ENCODE assay signal across 8 cellular contexts in the genomic region with DNA sequence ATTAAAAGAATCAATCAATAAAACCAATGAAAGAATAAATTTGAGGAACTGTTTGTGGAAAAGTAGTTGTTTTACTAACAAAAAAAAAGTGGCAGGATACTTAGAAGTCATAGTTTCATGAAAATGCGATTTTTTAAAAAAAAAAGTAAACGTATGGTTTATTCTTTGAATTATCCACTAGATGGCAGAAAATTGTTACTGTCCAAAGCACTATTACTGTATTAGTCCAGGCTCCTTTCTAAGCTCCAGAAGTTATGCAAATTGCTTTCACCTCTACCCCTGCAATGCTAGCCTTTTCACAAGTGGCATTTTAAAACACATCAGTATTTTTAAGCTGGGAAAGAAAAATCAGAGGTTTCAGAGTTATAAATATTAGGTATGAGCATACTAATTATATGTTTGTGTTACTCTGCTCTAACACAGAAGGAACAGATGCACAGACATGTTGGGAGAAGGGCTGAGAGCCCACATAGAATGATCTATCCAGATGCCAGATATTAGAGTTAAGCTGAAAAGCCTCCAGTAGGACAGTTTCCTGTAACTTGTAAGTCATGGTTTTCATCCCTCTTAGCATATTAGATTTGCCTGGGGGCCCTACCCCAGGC.
DNase-seq lines count a peak whose midpoint lies in the region; ATAC-seq and TF ChIP-seq lines count a peak whose summit lies in the region.

No MANE protein-coding gene starts in this region.

- H3K23ac ChIP-seq in mesendoderm (ENCODE audit: low read length), result no peak overlapping the region

- no peak overlapping the region for H4K5ac ChIP-seq in mesendoderm (ENCODE audit: low read length)

- no peak overlapping the region for H2AK5ac ChIP-seq in mesendoderm (ENCODE audit: low read length)

- peak; percentile 93 for ATAC-seq in HG03442 (IDR thresholded peaks at IDR 0.05; ENCODE audit: unreplicated experiment)

- H3K18ac ChIP-seq in mesendoderm (ENCODE audit: low read length), result no peak overlapping the region

- H3K4me1 ChIP-seq in mesendoderm (ENCODE audit: control insufficient read depth, low read depth, low read length), result no peaks in the 10 kb centered on the region

- H3K27ac ChIP-seq in mesendoderm (ENCODE audit: low read depth, low read length), result no peak overlapping the region

- no peak overlapping the region for H4K8ac ChIP-seq in mesendoderm (ENCODE audit: low read depth, low read length)

- no CpG with 5 or more reads among the region's 2 CpGs for WGBS in mesendoderm (ENCODE audit: extremely low coverage, insufficient coverage, low lambda C conversion rate)
- WGBS in lower leg skin, 2 donors, result 5 to 7% methylated on average over 2 of the region's 2 CpGs

- no peak overlapping the region for H3K56ac ChIP-seq in mesendoderm (ENCODE audit: low read length)

- DNase-seq in ELR (ENCODE audit: low read depth) (peak; percentile 46), GM20000 (ENCODE audit: low spot score) (peak; percentile 36), NCI-H526 treated with DMSO at 0.1 percent for 48 hours (lab: John Stamatoyannopoulos, UW) (peak; percentile 73), cardiac fibroblast (ENCODE audit: low read depth in 2 of 2) (peak; percentile 62 to 66), mesendoderm (peak; percentile 36), lower leg skin (ENCODE audit: low spot score in 2 of 2) (no peak), cerebellar nuclear complex (lab: John Stamatoyannopoulos, UW) (no peak)

- no peak overlapping the region for H3K4me3 ChIP-seq in cardiac fibroblast (replicated peaks in 1 of 2; ENCODE audit: low read depth in 2 of 2, low read length in 2 of 2)
- no peak overlapping the region for H3K4me3 ChIP-seq in mesendoderm (ENCODE audit: low read length)
- no peak overlapping the region for H3K4me3 ChIP-seq in lower leg skin (ENCODE audit: low read depth, poor library complexity, severe bottlenecking)

- H3K79me1 ChIP-seq in mesendoderm (ENCODE audit: low read length), result no peaks in the 10 kb centered on the region

- H3K9ac ChIP-seq in mesendoderm (ENCODE audit: low read length), result no peak overlapping the region

- no peak for TF ChIP-seq POLR2A in lower leg skin (IDR thresholded peaks at IDR 0.05)

- H2BK15ac ChIP-seq in mesendoderm (replicated peaks; ENCODE audit: low read depth), result no peak overlapping the region

- no peak overlapping the region for H2BK5ac ChIP-seq in mesendoderm (ENCODE audit: low read length)

- H2BK120ac ChIP-seq in mesendoderm (ENCODE audit: low read depth, low read length), result no peak overlapping the region

- TF ChIP-seq CTCF in GM20000 (IDR thresholded peaks at IDR 0.05; ENCODE audit: extremely low read depth, missing control alignments) (peak; percentile 21), cardiac fibroblast (IDR thresholded peaks at IDR 0.05; ENCODE audit: low read depth, low read length) (peak; percentile 33), lower leg skin (IDR thresholded peaks at IDR 0.05) (no peak)

- H3K27me3 ChIP-seq in mesendoderm (ENCODE audit: insufficient read depth, low read length, poor library complexity), result no peaks in the 10 kb centered on the region

- H3K4ac ChIP-seq in mesendoderm (ENCODE audit: low read depth, low read length), result no peak overlapping the region

- no peak overlapping the region for H3K4me2 ChIP-seq in mesendoderm (ENCODE audit: low read length)

- intact Hi-C loops in lower leg skin (cut with DNase I; ENCODE audit: low total_unique reads), result no loop called here

- no peaks in the 10 kb centered on the region for H3K79me2 ChIP-seq in mesendoderm (ENCODE audit: control insufficient read depth, insufficient read depth, low read length)

- no peaks in the 10 kb centered on the region for H3K36me3 ChIP-seq in mesendoderm (ENCODE audit: control insufficient read depth, insufficient read depth, low read length)

Comparison
In these comparisons a context has a peak if more than half of its experiments do, and no peak if none do; other contexts are left out.
1. DNase-seq: peak in ELR (single experiment), GM20000 (single experiment), NCI-H526 treated with DMSO at 0.1 percent for 48 hours (single experiment), cardiac fibroblast (2 of 2) and mesendoderm (single experiment); none in lower leg skin (0 of 2) and cerebellar nuclear complex (0 of 2).
2. CTCF ChIP-seq: peak in GM20000 (single experiment) and cardiac fibroblast (single experiment); none in lower leg skin (0 of 3).